21 cellular contexts compared by ENCODE assay signal in genomic region chr20:63044605-63045004, GRCh38. TPM values are rescaled to one million over a fixed set of nuclear protein-coding genes. Genes with fewer than 3 reads are reported as not detected.
DNase-seq lines count a peak whose midpoint lies in the region; ATAC-seq, FAIRE-seq and TF ChIP-seq lines count a peak whose summit lies in the region.
"Had no signal": no experiment of that assay in that cellular context is flagged by ENCODE, and none has a peak within 500 bp of the region (broad histone marks: within the 10 kb centered on the region; RNA-seq: fewer than 3 reads in every experiment).

No MANE protein-coding gene starts in this region.

- no peak for TF ChIP-seq RAD21 in HepG2 (CRISPR knock-in tag; IDR thresholded peaks at IDR 0.05)

- no TSS peak for BruUV-seq in HepG2 (replicated peaks; lab: Mats Ljungman, UMichigan)

- peak in 2 of 3 donors; percentile 11 to 35 for DNase-seq in right lobe of liver
- DNase-seq in HepG2 (ENCODE audit: low spot score), result no peak
- peak; percentile 77 for DNase-seq in RWPE2 (ENCODE audit: low spot score)
- peak; percentile 13 for DNase-seq in lower lobe of right lung
- DNase-seq in CD4-positive, alpha-beta T cell, result no peak
- DNase-seq in UCSD-AML1 (lab: John Stamatoyannopoulos, UW; ENCODE audit: unreplicated experiment), result no peak
- DNase-seq: COR-L47, DMS153, DMS79 treated with DMSO at 0.1 percent for 48 hours, EL, GOT3 had no signal

- H3K27ac ChIP-seq in right lobe of liver (no peak overlapping the region), HepG2 (ENCODE audit: extremely low read length, insufficient read depth, low read length) (no peak overlapping the region), RWPE2 (ENCODE audit: poor library complexity, severe bottlenecking) (no peak overlapping the region), lower lobe of right lung (no peak overlapping the region)
- H3K27ac ChIP-seq in CD4-positive, alpha-beta T cell (ENCODE audit: low read depth, low read length), result no peak overlapping the region
- H3K27ac ChIP-seq: A549, C4-2B had no signal

- H3K36me3 ChIP-seq in right lobe of liver (no peaks in the 10 kb centered on the region), HepG2 (replicated peaks in 1 of 2; ENCODE audit: control insufficient read depth in 1 of 2, insufficient read depth in 2 of 2, low read length in 2 of 2) (no peaks in the 10 kb centered on the region), RWPE2 (ENCODE audit: low read depth) (no peaks in the 10 kb centered on the region), lower lobe of right lung (no peaks in the 10 kb centered on the region)
- H3K36me3 ChIP-seq: BE2C, HAP-1 had no signal

- no peaks in the 10 kb centered on the region for H3K36me3 Mint-ChIP-seq in CD4-positive, alpha-beta T cell (ENCODE audit: low read depth)
- H3K36me3 Mint-ChIP-seq: CD8-positive, alpha-beta T cell had no signal

- H3K27me3 Mint-ChIP-seq in CD4-positive, alpha-beta T cell, result peaks cover 40% of the 10 kb centered on the region

- no peaks in the 10 kb centered on the region for H3K27me3 ChIP-seq in right lobe of liver
- peaks cover 25 to 94% of the 10 kb centered on the region in 2 experiments for H3K27me3 ChIP-seq in HepG2 (ENCODE audit: control insufficient read depth in 1 of 2, insufficient read depth in 2 of 2, low read length in 2 of 2)
- H3K27me3 ChIP-seq in RWPE2 (ENCODE audit: insufficient read depth, poor library complexity, severe bottlenecking), result peaks cover 70% of the 10 kb centered on the region
- peaks cover 22% of the 10 kb centered on the region for H3K27me3 ChIP-seq in lower lobe of right lung (ENCODE audit: low read depth)
- H3K27me3 ChIP-seq in CD4-positive, alpha-beta T cell (ENCODE audit: control insufficient read depth, insufficient read depth, low read length), result peaks cover 4% of the 10 kb centered on the region

- no peak for FAIRE-seq in HepG2 (lab: Jason Lieb, UNC)
- FAIRE-seq: A549, D721Med, G401.6, GM12891, HTR-8/SVneo had no signal

- H3K4me3 Mint-ChIP-seq in CD4-positive, alpha-beta T cell, result no peak overlapping the region
- H3K4me3 Mint-ChIP-seq: CD8-positive, alpha-beta T cell had no signal

- H3K4me3 ChIP-seq in right lobe of liver (no peak overlapping the region), HepG2 (replicated peaks in 1 of 3; ENCODE audit: insufficient read depth in 1 of 3, low read depth in 2 of 3, low read length in 3 of 3) (no peak overlapping the region), RWPE2 (ENCODE audit: severe bottlenecking) (no peak overlapping the region), lower lobe of right lung (no peak overlapping the region)
- H3K4me3 ChIP-seq: A549, HAP-1 had no signal

- H2AFZ ChIP-seq in HepG2 (ENCODE audit: low read length), result no peak overlapping the region

- CTCF ChIA-PET in HepG2 (lab: Yijun Ruan, JAX; ENCODE audit: low intra/inter-chr PET ratio, low total read pairs), result no interaction called here
- CTCF ChIA-PET in CD4-positive, alpha-beta T cell (lab: Charles Lee), result interaction anchor here (0.8 kb wide), 1 partner anchor 72 kb away, joined by 3 read pairs; no protein-coding TSS in a partner anchor

- 31% methylated on average over 6 of the region's 16 CpGs for WGBS in right lobe of liver (ENCODE audit: insufficient coverage, low coverage, low lambda C conversion rate, missing lambda C conversion rate)
- 13% methylated on average over 4 of the region's 16 CpGs for WGBS in HepG2 (ENCODE audit: low lambda C conversion rate)

- TF ChIP-seq CTCF in right lobe of liver (IDR thresholded peaks at IDR 0.05) (no peak), HepG2 (CRISPR knock-in tag; IDR thresholded peaks at IDR 0.05) (no peak), RWPE2 (IDR thresholded peaks at IDR 0.05; ENCODE audit: poor library complexity, severe bottlenecking) (no peak), lower lobe of right lung (IDR thresholded peaks at IDR 0.05) (no peak)
- TF ChIP-seq CTCF in CD4-positive, alpha-beta T cell (IDR thresholded peaks at IDR 0.05), result no peak

- no peak overlapping the region for H3K4me2 ChIP-seq in HepG2 (ENCODE audit: low read depth, low read length)
- H3K4me2 ChIP-seq: A549 had no signal

- no peaks in the 10 kb centered on the region for H3K9me3 Mint-ChIP-seq in CD4-positive, alpha-beta T cell
- H3K9me3 Mint-ChIP-seq: CD8-positive, alpha-beta T cell had no signal

- H4K20me1 ChIP-seq in HepG2 (ENCODE audit: insufficient read depth, low read length), result no peaks in the 10 kb centered on the region; the same call in 1 of the 2 replicates

- intact Hi-C loops in right lobe of liver (cut with DNase I), result no loop called here
- intact Hi-C loops in HepG2 (cut with micrococcal nuclease; ENCODE audit: unreplicated experiment), result no loop called here
- intact Hi-C loops in lower lobe of right lung (cut with DNase I), result no loop called here
- intact Hi-C loops in CD4-positive, alpha-beta T cell (cut with DNase I, micrococcal nuclease), result no loop called here

- TF ChIP-seq POLR2A in right lobe of liver (IDR thresholded peaks at IDR 0.05), result no peak
- TF ChIP-seq POLR2A in HepG2 (IDR thresholded peaks at IDR 0.05; ENCODE audit: insufficient read depth in 1 of 2, low read depth in 2 of 2, low read length in 2 of 2), result no peak

- TF ChIP-seq EP300 in HepG2 (IDR thresholded peaks at IDR 0.05; ENCODE audit: low read depth in 2 of 2, low read length in 2 of 2) (no peak), HepG2 (CRISPR knock-in tag; IDR thresholded peaks at IDR 0.05; ENCODE audit: borderline replicate concordance) (no peak)

- H3K4me1 ChIP-seq in right lobe of liver, result no peaks in the 10 kb centered on the region
- no peaks in the 10 kb centered on the region for H3K4me1 ChIP-seq in HepG2 (ENCODE audit: insufficient read depth, low read length)
- H3K4me1 ChIP-seq in RWPE2 (ENCODE audit: insufficient read depth, poor library complexity, severe bottlenecking), result no peaks in the 10 kb centered on the region
- no peaks in the 10 kb centered on the region for H3K4me1 ChIP-seq in lower lobe of right lung
- H3K4me1 ChIP-seq: A549, BE2C, HAP-1 had no signal

- no peaks in the 10 kb centered on the region for H3K9me3 ChIP-seq in right lobe of liver
- H3K9me3 ChIP-seq in HepG2 (ENCODE audit: low read length), result no peaks in the 10 kb centered on the region
- H3K9me3 ChIP-seq in RWPE2 (ENCODE audit: severe bottlenecking), result no peaks in the 10 kb centered on the region
- no peaks in the 10 kb centered on the region for H3K9me3 ChIP-seq in lower lobe of right lung
- no peaks in the 10 kb centered on the region for H3K9me3 ChIP-seq in CD4-positive, alpha-beta T cell (ENCODE audit: control insufficient read depth, low read length)
- H3K9me3 ChIP-seq: A549, BE2C, HAP-1 had no signal

- no peak overlapping the region for H3K27ac Mint-ChIP-seq in CD4-positive, alpha-beta T cell
- H3K27ac Mint-ChIP-seq: CD8-positive, alpha-beta T cell had no signal

- in situ Hi-C loops in HepG2 (cut with HindIII; ENCODE audit: extremely low pct_ligation_motif_present, low pct_unique_long_range_greater_than_20kb), result no loop called here

- H3K9ac ChIP-seq in HepG2 (ENCODE audit: insufficient read depth, low read depth, low read length), result no peak overlapping the region

- POLR2A ChIA-PET in HepG2 (lab: Yijun Ruan, JAX), result no interaction called here
- POLR2A ChIA-PET in CD4-positive, alpha-beta T cell (lab: Charles Lee), result no interaction called here

- ATAC-seq in right lobe of liver (peak in 1 of 4 donors; percentile 17), HepG2 (no peak), RWPE2 (ENCODE audit: low read depth) (no peak), lower lobe of right lung (no peak)
- no peak for ATAC-seq in CD4-positive, alpha-beta T cell (ENCODE audit: poor library complexity)
- ATAC-seq: A549; CD8-positive, alpha-beta T cell had no signal

- no peaks in the 10 kb centered on the region for H3K79me2 ChIP-seq in HepG2 (ENCODE audit: insufficient read depth, low read length)

- H3K4me1 Mint-ChIP-seq in CD4-positive, alpha-beta T cell (ENCODE audit: low read depth), result no peaks in the 10 kb centered on the region

TF ChIP-seq in HepG2, 621 proteins besides CTCF, POLR2A, EP300 and RAD21 (continues in another document):
- TF ChIP-seq MNT (IDR thresholded peaks at IDR 0.05), result no peak

RNA-seq across cellular contexts. Expression of gene BHLHE23, which starts 37.8 kb away (rescaled TPM):
- total RNA-seq in right lobe of liver, result not detected
- total RNA-seq in HepG2 (2016; rRNA removed; fragmentation: Illumina TruSeq; extraction: Trizol), result not detected in 2 replicates
- total RNA-seq in HepG2 (2016; cell fraction: cytosol; rRNA removed; fragmentation: Illumina TruSeq; extraction: Trizol; ENCODE audit: low read depth), result not detected in 2 replicates
- not detected in 2 replicates for total RNA-seq in HepG2 (2016; cell fraction: insoluble cytoplasmic fraction; rRNA removed; fragmentation: Illumina TruSeq; extraction: Trizol)
- not detected in 2 replicates for total RNA-seq in HepG2 (2016; cell fraction: membrane; rRNA removed; fragmentation: Illumina TruSeq; extraction: Trizol)
- total RNA-seq in HepG2 (2016; cell fraction: nucleus; rRNA removed; fragmentation: Illumina TruSeq; extraction: Trizol), result not detected in 2 replicates
- polyA plus RNA-seq in HepG2 (2011; rRNA removed), result not detected in 2 replicates
- polyA plus RNA-seq in HepG2 (2011; cell fraction: cytosol; rRNA removed), result not detected in 2 replicates
- polyA plus RNA-seq in HepG2 (2011; cell fraction: nucleus; rRNA removed), result not detected in 2 replicates
- not detected in 2 replicates for polyA plus RNA-seq in HepG2 (2012)
- not detected in 2 replicates for polyA plus RNA-seq in HepG2 (2016; cell fraction: cytosol; fragmentation: Illumina TruSeq; extraction: Trizol; ENCODE audit: low read depth)
- polyA plus RNA-seq in HepG2 (2016; cell fraction: insoluble cytoplasmic fraction; fragmentation: Illumina TruSeq; extraction: Trizol; ENCODE audit: low read depth), result not detected in 2 replicates
- not detected in 2 replicates for polyA plus RNA-seq in HepG2 (2016; cell fraction: membrane; fragmentation: Illumina TruSeq; extraction: Trizol; ENCODE audit: low read depth)
- polyA plus RNA-seq in HepG2 (2016; cell fraction: nucleus; fragmentation: Illumina TruSeq; extraction: Trizol; ENCODE audit: insufficient read depth, low read depth), result not detected in 2 replicates
- not detected in 2 replicates for polyA minus RNA-seq in HepG2 (2011; rRNA and poly(A)+ RNA removed; ENCODE audit: low replicate concordance)
- polyA minus RNA-seq in HepG2 (2011; cell fraction: cytosol; rRNA and poly(A)+ RNA removed), result not detected in 2 replicates
- not detected in 2 replicates for polyA minus RNA-seq in HepG2 (2011; cell fraction: nucleus; rRNA and poly(A)+ RNA removed)
- total RNA-seq in lower lobe of right lung, result not detected
- total RNA-seq in CD4-positive, alpha-beta T cell, result not detected
- polyA plus RNA-seq: A549, AG04450 had no signal

Comparison
In these comparisons a context has a peak if more than half of its experiments do, and no peak if none do; other contexts are left out.
1. DNase-seq: peak in right lobe of liver (2 of 3), RWPE2 (single experiment) and lower lobe of right lung (single experiment); none in HepG2 (single experiment), CD4-positive, alpha-beta T cell (0 of 10) and UCSD-AML1 (single experiment).